21 cellular contexts compared by ENCODE assay signal in genomic region chr1:46367072-46367471, GRCh38. TPM values are rescaled to one million over a fixed set of nuclear protein-coding genes. Genes with fewer than 3 reads are reported as not detected.
"Had no signal": no experiment of that assay in that cellular context is flagged by ENCODE, and none has a peak within 500 bp of the region (broad histone marks: within the 10 kb centered on the region; RNA-seq: fewer than 3 reads in every experiment).

No MANE protein-coding gene starts in this region.

- H3K9me3 ChIP-seq: SJSA1 had no signal

- H3K4me1 ChIP-seq: SJSA1 had no signal

- H3K4me3 ChIP-seq: SJSA1, SK-N-MC had no signal

- H3K27me3 ChIP-seq: SJSA1 had no signal

- FAIRE-seq: RCC 7860 had no signal

- H3K27ac ChIP-seq: SJSA1, SK-N-MC had no signal

- DNase-seq: KBM-7, MV-4-11, NCI-H1048, NCI-H1105, NCI-H1417, NCI-H1436 treated with DMSO at 0.1 percent for 48 hours, NCI-H1694, NCI-H187 treated with DMSO at 0.1 percent for 48 hours, NCI-H2081, NCI-H2107, NCI-H226, NCI-H446 treated with DMSO at 0.1 percent for 48 hours, NCI-H510A treated with DMSO at 0.1 percent for 48 hours, NCI-H526, Right ventricle myocardium superior, RPMI8226, SIG-M5 had no signal

RNA-seq across cellular contexts. Expression of gene FAAH, which starts 27.0 kb away (rescaled TPM):
- total RNA-seq: LHCN-M2 had no signal
